Comparison of ENCODE assay signal across 8 cellular contexts in the genomic region with DNA sequence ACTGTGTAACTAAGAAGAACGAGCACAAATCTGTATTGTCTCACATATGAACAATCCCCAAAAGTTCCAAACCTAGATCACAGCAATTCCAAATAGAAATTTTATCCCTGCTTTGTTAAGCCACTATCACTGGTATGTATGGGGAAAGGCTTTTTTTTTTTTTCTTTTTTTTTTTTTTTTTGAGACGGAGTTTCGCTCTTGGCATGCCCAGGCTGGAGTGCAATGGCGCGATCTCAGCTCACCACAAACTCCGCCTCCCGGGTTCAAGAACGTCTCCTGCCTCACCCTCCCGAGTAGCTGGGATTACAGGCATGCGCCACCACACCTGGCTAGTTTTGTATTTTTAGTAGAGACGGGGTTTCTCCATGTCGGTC. TPM values are rescaled to one million over a fixed set of nuclear protein-coding genes. Genes with fewer than 3 reads are reported as not detected.
DNase-seq lines count a peak whose midpoint lies in the region; TF ChIP-seq lines count a peak whose summit lies in the region.
"Not testable (repeated sequence)": the region's sequence is repeated elsewhere in the genome, so short reads cannot be mapped to it uniquely, and the experiment has no call there.

No MANE protein-coding gene starts in this region.

- not testable (repeated sequence) for H3K27ac ChIP-seq in HUES64 (ENCODE audit: low read depth, low read length); SK-N-MC
- H3K27ac ChIP-seq in thyroid gland: peak overlapping the region in 2 of 3 donors; percentile 84 to 86

- not testable (repeated sequence) for H3K27me3 Mint-ChIP-seq in activated naive CD8-positive, alpha-beta T cell; progenitor cell of endocrine pancreas

- peak overlapping the region; percentile 95 for H3K27ac Mint-ChIP-seq in activated naive CD8-positive, alpha-beta T cell
- peak overlapping the region; percentile 98 for H3K27ac Mint-ChIP-seq in progenitor cell of endocrine pancreas

- H3K4me1 Mint-ChIP-seq in activated naive CD8-positive, alpha-beta T cell (ENCODE audit: low read depth): peaks cover 44% of the 10 kb centered on the region
- not testable (repeated sequence) for H3K4me1 Mint-ChIP-seq in progenitor cell of endocrine pancreas (ENCODE audit: low read depth)

- not testable (repeated sequence) for H3K27me3 ChIP-seq in HUES64 (ENCODE audit: insufficient read depth, low read length); thyroid gland

- 11% methylated on average over 11 of the region's 12 CpGs for WGBS in HUES64
- WGBS in thyroid gland, 2 donors: 10 to 11% methylated on average over 12 of the region's 12 CpGs

- not testable (repeated sequence) for H3K9me3 Mint-ChIP-seq in activated naive CD8-positive, alpha-beta T cell (ENCODE audit: low read depth); progenitor cell of endocrine pancreas (ENCODE audit: low read depth)

- H3K9me3 ChIP-seq in HUES64 (ENCODE audit: insufficient read depth, low read depth, low read length); SK-N-MC (ENCODE audit: low read depth, low read length); thyroid gland: not testable (repeated sequence)

- peak; percentile 34 for DNase-seq in DMS79 (lab: John Stamatoyannopoulos, UW)
- DNase-seq in SK-N-MC (ENCODE audit: low read depth, low spot score); epithelial cell of proximal tubule (ENCODE audit: low read depth); progenitor cell of endocrine pancreas (ENCODE audit: low spot score, unreplicated experiment); thyroid gland: not testable (repeated sequence)
- peak; percentile 39 for DNase-seq in left kidney (ENCODE audit: low read depth, low spot score)

- not testable (repeated sequence) for TF ChIP-seq POLR2A in thyroid gland (IDR thresholded peaks at IDR 0.05)

- intact Hi-C loops in thyroid gland (cut with DNase I): not testable (repeated sequence)

- H3K4me3 ChIP-seq in HUES64 (ENCODE audit: low read length) (peak overlapping the region; percentile 80), SK-N-MC (peak overlapping the region; percentile 96), epithelial cell of proximal tubule (ENCODE audit: low read depth, low read length) (peak overlapping the region; percentile 97), thyroid gland (replicated peaks in 1 of 3) (peak overlapping the region; percentile 57 to 62 (median 61))

- peak overlapping the region; percentile 98 for H3K4me3 Mint-ChIP-seq in activated naive CD8-positive, alpha-beta T cell
- H3K4me3 Mint-ChIP-seq in progenitor cell of endocrine pancreas (ENCODE audit: low read depth): peak overlapping the region; percentile 93

- H3K9ac ChIP-seq in HUES64 (ENCODE audit: low read depth, low read length) (peak overlapping the region; percentile 88), SK-N-MC (ENCODE audit: insufficient read length) (peak overlapping the region; percentile 92)

- H3K4me1 ChIP-seq in HUES64 (ENCODE audit: insufficient read depth, low read length); thyroid gland: not testable (repeated sequence)

- not testable (repeated sequence) for TF ChIP-seq CTCF in epithelial cell of proximal tubule (conservative IDR thresholded peaks at IDR 0.05; ENCODE audit: low read depth, low read length); progenitor cell of endocrine pancreas (IDR thresholded peaks at IDR 0.05; ENCODE audit: unreplicated experiment); thyroid gland (IDR thresholded peaks at IDR 0.05)

- H3K36me3 Mint-ChIP-seq in activated naive CD8-positive, alpha-beta T cell; progenitor cell of endocrine pancreas (ENCODE audit: insufficient read depth): not testable (repeated sequence)

- H3K36me3 ChIP-seq in HUES64 (ENCODE audit: insufficient read depth, low read length) (peaks cover 22% of the 10 kb centered on the region), SK-N-MC (ENCODE audit: insufficient read depth, low read length) (peaks cover 19% of the 10 kb centered on the region)
- H3K36me3 ChIP-seq in thyroid gland: not testable (repeated sequence)

RNA-seq across cellular contexts. Expression of gene APTX, which starts 0.8 kb away (rescaled TPM):
- polyA plus RNA-seq in HUES64 (2013, experiment 1 of 2): 35.0 TPM
- polyA plus RNA-seq in HUES64 (2013, experiment 2 of 2): 36.5 TPM
- total RNA-seq in epithelial cell of proximal tubule (20.9 and 39.8 TPM in 2 replicates), progenitor cell of endocrine pancreas (32.9 and 36.1 TPM in 2 replicates), thyroid gland (10 to 100 TPM; 20.7 to 40.2 (median 28.3) TPM)

RNA-seq across cellular contexts. Expression of gene DNAJA1, which starts 24.4 kb away (rescaled TPM):
- 163 TPM for polyA plus RNA-seq in HUES64 (2013, experiment 1 of 2)
- polyA plus RNA-seq in HUES64 (2013, experiment 2 of 2): 138 TPM
- total RNA-seq in epithelial cell of proximal tubule (149 and 227 TPM in 2 replicates), progenitor cell of endocrine pancreas (240 and 247 TPM in 2 replicates), thyroid gland (100 to 1,000 TPM in 2 of 4 donors, 10 to 100 TPM in 2; 81.8 to 118 (median 108) TPM)
